20 cellular contexts compared by ENCODE assay signal in the genomic region with DNA sequence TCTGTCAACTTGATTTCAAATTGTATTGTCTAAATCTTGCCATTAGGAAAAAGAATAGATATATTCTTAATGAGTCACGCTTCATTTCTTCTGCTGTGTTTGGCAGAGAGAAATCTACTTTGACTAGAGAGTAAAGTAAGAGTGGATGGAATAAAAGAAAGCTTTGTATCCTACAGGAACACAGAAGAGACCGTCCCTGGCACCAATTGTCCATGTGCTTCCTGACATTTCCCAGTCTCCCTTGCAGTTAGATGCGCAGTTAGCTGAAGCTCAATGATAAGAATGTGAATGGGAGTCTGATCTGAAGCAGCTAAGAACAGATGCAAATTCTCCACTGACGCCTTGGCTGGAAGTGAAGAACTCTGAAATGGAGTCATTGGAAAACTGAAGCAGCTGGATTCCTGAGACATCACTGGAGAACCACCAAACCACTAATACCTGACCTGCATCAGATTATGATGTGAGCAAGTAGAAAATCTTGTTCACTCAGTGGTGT.
DNase-seq lines count a peak whose midpoint lies in the region; FAIRE-seq and TF ChIP-seq lines count a peak whose summit lies in the region.
"Had no signal": no experiment of that assay in that cellular context is flagged by ENCODE, and none has a peak within 500 bp of the region (broad histone marks: within the 10 kb centered on the region; RNA-seq: fewer than 3 reads in every experiment).

No MANE protein-coding gene starts in this region.

- H3K27ac Mint-ChIP-seq in activated CD4-positive, alpha-beta memory T cell treated with anti-CD3 and anti-CD28 coated beads for 36 hours: no peak overlapping the region
- H3K27ac Mint-ChIP-seq: activated naive CD4-positive, alpha-beta T cell treated with anti-CD3 and anti-CD28 coated beads, Interleukin-2, amount 10 ng/mL, durations not matched to agents 7 days and 5 days; HFFc6; IgD-negative memory B cell had no signal

- 87 to 91% methylated on average over 4 of the region's 4 CpGs for WGBS in GM23248 (ENCODE audit: low coverage in 1 of 2, low lambda C conversion rate in 2 of 2, missing lambda C conversion rate in 2 of 2), 2 experiments

- no TSS peak for BruUV-seq in PC-9 (replicated peaks; lab: Mats Ljungman, UMichigan)

- H3K9ac ChIP-seq in GM23248: no peak overlapping the region

- no peak overlapping the region for H3K4me3 Mint-ChIP-seq in activated CD4-positive, alpha-beta memory T cell treated with anti-CD3 and anti-CD28 coated beads for 36 hours
- H3K4me3 Mint-ChIP-seq: activated naive CD4-positive, alpha-beta T cell treated with anti-CD3 and anti-CD28 coated beads, Interleukin-2, amount 10 ng/mL, durations not matched to agents 7 days and 5 days; HFFc6; IgD-negative memory B cell had no signal

- no peaks in the 10 kb centered on the region for H3K9me3 Mint-ChIP-seq in activated CD4-positive, alpha-beta memory T cell treated with anti-CD3 and anti-CD28 coated beads for 36 hours
- H3K9me3 Mint-ChIP-seq: activated naive CD4-positive, alpha-beta T cell treated with anti-CD3 and anti-CD28 coated beads, Interleukin-2, amount 10 ng/mL, durations not matched to agents 7 days and 5 days; HFFc6 had no signal

- H3K27ac ChIP-seq in GM23248 (no peak overlapping the region), left ventricle myocardium inferior (replicated peaks) (peak overlapping the region; percentile 14), osteoblast (ENCODE audit: low read depth, low read length) (no peak overlapping the region), PC-9 (no peak overlapping the region)
- H3K27ac ChIP-seq: cardiac muscle cell, pancreas, uterus had no signal

- H3K36me3 ChIP-seq in GM23248 (ENCODE audit: low read depth) (no peaks in the 10 kb centered on the region), left ventricle myocardium inferior (no peaks in the 10 kb centered on the region), osteoblast (ENCODE audit: insufficient read depth, low read length) (no peaks in the 10 kb centered on the region), PC-9 (ENCODE audit: low read depth) (no peaks in the 10 kb centered on the region)
- H3K36me3 ChIP-seq: cardiac muscle cell, pancreas, uterus had no signal

- no peaks in the 10 kb centered on the region for H3K36me3 Mint-ChIP-seq in activated CD4-positive, alpha-beta memory T cell treated with anti-CD3 and anti-CD28 coated beads for 36 hours
- H3K36me3 Mint-ChIP-seq: activated naive CD4-positive, alpha-beta T cell treated with anti-CD3 and anti-CD28 coated beads, Interleukin-2, amount 10 ng/mL, durations not matched to agents 7 days and 5 days; IgD-negative memory B cell had no signal

- in situ Hi-C loops in GM23248 (cut with MboI): no loop called here

- TF ChIP-seq CTCF in left ventricle myocardium inferior (IDR thresholded peaks at IDR 0.05; ENCODE audit: borderline replicate concordance) (no peak), osteoblast (IDR thresholded peaks at IDR 0.05; ENCODE audit: extremely low read depth, low read depth, low read length) (no peak), PC-9 (conservative IDR thresholded peaks at IDR 0.05) (no peak)

- peak; percentile 42 for DNase-seq in GM23248
- DNase-seq in astrocyte of the hippocampus (ENCODE audit: low read depth, low spot score): peak; percentile 87
- peak; percentile 13 for DNase-seq in left ventricle myocardium inferior
- peak; percentile 43 for DNase-seq in osteoblast (ENCODE audit: insufficient read length, low spot score, missing footprints)
- DNase-seq in activated CD4-positive, alpha-beta T cell treated with anti-CD3 and anti-CD28 coated beads for 1 hour: no peak
- DNase-seq in PC-9: no peak
- DNase-seq in activated CD4-positive, alpha-beta memory T cell treated with anti-CD3 and anti-CD28 coated beads for 36 hours: no peak
- DNase-seq in H54 (ENCODE audit: insufficient read length, low spot score): no peak
- DNase-seq: activated naive CD4-positive, alpha-beta T cell treated with anti-CD3 and anti-CD28 coated beads, Interleukin-2, amount 10 ng/mL, durations not matched to agents 7 days and 5 days; effector memory CD4-positive, alpha-beta T cell; HFFc6; mesendoderm; NCI-H1048; pancreas; stimulated activated CD4-positive, alpha-beta T cell treated with anti-CD3 and anti-CD28 coated beads, Interleukin-12 subunit alpha, Interleukin-12 subunit beta, amount 100 ng/mL, for 4 hours; stimulated activated naive CD4-positive, alpha-beta T cell treated with Interleukin-2 at 50 U/mL for 16 hours had no signal

- H4K20me1 ChIP-seq in GM23248 (ENCODE audit: insufficient read depth) (no peaks in the 10 kb centered on the region), osteoblast (ENCODE audit: insufficient read depth, low read length) (no peaks in the 10 kb centered on the region), PC-9 (ENCODE audit: insufficient read depth) (no peaks in the 10 kb centered on the region)

- POLR2A ChIA-PET in PC-9 (lab: Charles Lee; ENCODE audit: unreplicated experiment): no interaction called here
- POLR2A ChIA-PET in activated CD4-positive, alpha-beta memory T cell treated with anti-CD3 and anti-CD28 coated beads for 36 hours (lab: Charles Lee): no interaction called here

- no peak for TF ChIP-seq POLR2A in H54 (IDR thresholded peaks at IDR 0.05; ENCODE audit: low read depth, low read length)

- FAIRE-seq in H54 (lab: Jason Lieb, UNC): no peak
- FAIRE-seq: D721Med had no signal

- no peaks in the 10 kb centered on the region for H3K79me2 ChIP-seq in GM23248 (ENCODE audit: insufficient read depth)
- H3K79me2 ChIP-seq in osteoblast (ENCODE audit: insufficient read depth, low read length): no peaks in the 10 kb centered on the region
- H3K79me2 ChIP-seq in PC-9 (ENCODE audit: low read depth): no peaks in the 10 kb centered on the region

- CTCF ChIA-PET in PC-9 (lab: Charles Lee): no interaction called here
- CTCF ChIA-PET in activated CD4-positive, alpha-beta memory T cell treated with anti-CD3 and anti-CD28 coated beads for 36 hours (lab: Charles Lee): no interaction called here

- 0 out of 2 replicates have a peak overlapping the region, but pooled peaks have one; percentile 10 for H2AFZ ChIP-seq in GM23248
- peak overlapping the region; percentile 20 for H2AFZ ChIP-seq in osteoblast (ENCODE audit: low read length)
- no peak overlapping the region for H2AFZ ChIP-seq in PC-9

- no peaks in the 10 kb centered on the region for H3K9me2 ChIP-seq in GM23248 (ENCODE audit: insufficient read depth)
- H3K9me2 ChIP-seq in PC-9 (ENCODE audit: insufficient read depth): no peaks in the 10 kb centered on the region

- intact Hi-C loops in left ventricle myocardium inferior (cut with micrococcal nuclease): no loop called here
- intact Hi-C loops in PC-9 (cut with micrococcal nuclease; ENCODE audit: unreplicated experiment): no loop called here
- intact Hi-C loops in activated CD4-positive, alpha-beta memory T cell treated with anti-CD3 and anti-CD28 coated beads for 36 hours (cut with micrococcal nuclease): no loop called here

- H3K4me2 ChIP-seq in GM23248 (ENCODE audit: unreplicated experiment) (no peak overlapping the region), osteoblast (ENCODE audit: insufficient read depth, low read length) (peak overlapping the region; percentile 21), PC-9 (no peak overlapping the region)

- H3K27me3 ChIP-seq in GM23248 (replicated peaks; ENCODE audit: insufficient read depth): no peaks in the 10 kb centered on the region
- no peaks in the 10 kb centered on the region for H3K27me3 ChIP-seq in left ventricle myocardium inferior (ENCODE audit: low read depth)
- no peaks in the 10 kb centered on the region for H3K27me3 ChIP-seq in osteoblast (ENCODE audit: insufficient read depth, low read length)
- H3K27me3 ChIP-seq in PC-9 (ENCODE audit: insufficient read depth, low read depth): no peaks in the 10 kb centered on the region
- H3K27me3 ChIP-seq: cardiac muscle cell, pancreas, uterus had no signal

- H3K4me1 ChIP-seq in GM23248 (ENCODE audit: insufficient read depth) (peaks cover 5% of the 10 kb centered on the region), left ventricle myocardium inferior (no peaks in the 10 kb centered on the region), osteoblast (ENCODE audit: insufficient read depth, low read length) (peaks cover 5% of the 10 kb centered on the region), PC-9 (replicated peaks; ENCODE audit: insufficient read depth) (peaks cover 14% of the 10 kb centered on the region)
- H3K4me1 ChIP-seq: uterus had no signal

- H3K4me1 Mint-ChIP-seq in activated CD4-positive, alpha-beta memory T cell treated with anti-CD3 and anti-CD28 coated beads for 36 hours (ENCODE audit: low read depth): no peaks in the 10 kb centered on the region
- H3K4me1 Mint-ChIP-seq: activated naive CD4-positive, alpha-beta T cell treated with anti-CD3 and anti-CD28 coated beads, Interleukin-2, amount 10 ng/mL, durations not matched to agents 7 days and 5 days; IgD-negative memory B cell had no signal

- H3K4me3 ChIP-seq in GM23248 (no peak overlapping the region), left ventricle myocardium inferior (no peak overlapping the region), osteoblast (ENCODE audit: insufficient read depth, low read length) (no peak overlapping the region), PC-9 (no peak overlapping the region)
- H3K4me3 ChIP-seq: cardiac muscle cell, pancreas, uterus had no signal

- H3K9me3 ChIP-seq in GM23248 (ENCODE audit: low read depth) (no peaks in the 10 kb centered on the region), left ventricle myocardium inferior (replicated peaks) (no peaks in the 10 kb centered on the region), osteoblast (ENCODE audit: low read depth, low read length) (no peaks in the 10 kb centered on the region), PC-9 (ENCODE audit: insufficient read depth, low read depth) (peaks cover 21% of the 10 kb centered on the region)
- H3K9me3 ChIP-seq: pancreas, uterus had no signal

- no peaks in the 10 kb centered on the region for H3K27me3 Mint-ChIP-seq in activated CD4-positive, alpha-beta memory T cell treated with anti-CD3 and anti-CD28 coated beads for 36 hours
- H3K27me3 Mint-ChIP-seq: activated naive CD4-positive, alpha-beta T cell treated with anti-CD3 and anti-CD28 coated beads, Interleukin-2, amount 10 ng/mL, durations not matched to agents 7 days and 5 days had no signal

- H3F3A ChIP-seq in GM23248 (ENCODE audit: insufficient read depth): peaks cover 6% of the 10 kb centered on the region; the same call in 1 of the 2 replicates
- H3F3A ChIP-seq in PC-9 (ENCODE audit: insufficient read depth, low read depth): peaks cover 8% of the 10 kb centered on the region; the same call in 1 of the 2 replicates

Comparison
In these comparisons a context has a peak if more than half of its experiments do, and no peak if none do; other contexts are left out.
1. DNase-seq: peak in GM23248 (single experiment), astrocyte of the hippocampus (single experiment), left ventricle myocardium inferior (single experiment) and osteoblast (single experiment); none in activated CD4-positive, alpha-beta T cell treated with anti-CD3 and anti-CD28 coated beads for 1 hour (single experiment), PC-9 (0 of 2), activated CD4-positive, alpha-beta memory T cell treated with anti-CD3 and anti-CD28 coated beads for 36 hours (single experiment) and H54 (single experiment).